Comparison of ENCODE assay signal across 15 cellular contexts in genomic region chr3:105355355-105356063, GRCh38. TPM values are rescaled to one million over a fixed set of nuclear protein-coding genes. Genes with fewer than 3 reads are reported as not detected.
DNase-seq lines count a peak whose midpoint lies in the region; ATAC-seq and TF ChIP-seq lines count a peak whose summit lies in the region.
"Had no signal": no experiment of that assay in that cellular context is flagged by ENCODE, and none has a peak within 500 bp of the region (broad histone marks: within the 10 kb centered on the region; RNA-seq: fewer than 3 reads in every experiment).

No MANE protein-coding gene starts in this region.

- DNase-seq in activated CD4-positive, alpha-beta T cell treated with anti-CD3 and anti-CD28 coated beads for 36 hours = no peak
- no peak for DNase-seq in activated CD4-positive, alpha-beta T cell treated with anti-CD3 and anti-CD28 coated beads, Interleukin-2, amount 10 ng/mL, durations not matched to agents 7 days and 5 days
- no peak for DNase-seq in SK-N-MC (ENCODE audit: low read depth, low spot score)
- DNase-seq in islet precursor cell = peak; percentile 85
- DNase-seq in type B pancreatic cell (ENCODE audit: extremely low spot score, unreplicated experiment) = no peak
- DNase-seq in Peyer's patch = no peak
- no peak for DNase-seq in mucosa of descending colon
- DNase-seq: activated CD8-positive, alpha-beta memory T cell treated with anti-CD3 and anti-CD28 coated beads for 24 hours; activated naive CD8-positive, alpha-beta T cell treated with anti-CD3 and anti-CD28 coated beads, Interleukin-2, amount 10 ng/mL, durations not matched to agents 7 days and 5 days; effector memory CD8-positive, alpha-beta T cell; heart left ventricle; NCI-H1105; psoas muscle had no signal

- H3K4me1 ChIP-seq in Peyer's patch (no peaks in the 10 kb centered on the region), mucosa of descending colon (ENCODE audit: low read depth) (peaks cover 4% of the 10 kb centered on the region)
- H3K4me1 ChIP-seq: psoas muscle had no signal

- no peak overlapping the region for H3K4me3 Mint-ChIP-seq in activated CD4-positive, alpha-beta T cell treated with anti-CD3 and anti-CD28 coated beads for 36 hours
- no peak overlapping the region for H3K4me3 Mint-ChIP-seq in activated CD4-positive, alpha-beta T cell treated with anti-CD3 and anti-CD28 coated beads, Interleukin-2, amount 10 ng/mL, durations not matched to agents 7 days and 5 days
- H3K4me3 Mint-ChIP-seq in type B pancreatic cell = peak overlapping the region; percentile 42
- H3K4me3 Mint-ChIP-seq: activated naive CD8-positive, alpha-beta T cell treated with anti-CD3 and anti-CD28 coated beads, Interleukin-2, amount 10 ng/mL, durations not matched to agents 7 days and 5 days; effector memory CD8-positive, alpha-beta T cell had no signal

- peak overlapping the region; percentile 11; the same call in 1 of the 2 replicates for H3K27ac ChIP-seq in SK-N-MC
- no peak overlapping the region for H3K27ac ChIP-seq in Peyer's patch
- H3K27ac ChIP-seq: heart left ventricle, HL-60, psoas muscle had no signal

- H3K9ac ChIP-seq in SK-N-MC (ENCODE audit: insufficient read length) = no peak overlapping the region

- H3K36me3 Mint-ChIP-seq in activated CD4-positive, alpha-beta T cell treated with anti-CD3 and anti-CD28 coated beads for 36 hours (ENCODE audit: low read depth) = no peaks in the 10 kb centered on the region
- no peaks in the 10 kb centered on the region for H3K36me3 Mint-ChIP-seq in activated CD4-positive, alpha-beta T cell treated with anti-CD3 and anti-CD28 coated beads, Interleukin-2, amount 10 ng/mL, durations not matched to agents 7 days and 5 days (ENCODE audit: low read depth)
- no peaks in the 10 kb centered on the region for H3K36me3 Mint-ChIP-seq in type B pancreatic cell
- H3K36me3 Mint-ChIP-seq: activated naive CD8-positive, alpha-beta T cell treated with anti-CD3 and anti-CD28 coated beads, Interleukin-2, amount 10 ng/mL, durations not matched to agents 7 days and 5 days had no signal

- peaks cover 47% of the 10 kb centered on the region for H3K27me3 Mint-ChIP-seq in activated CD4-positive, alpha-beta T cell treated with anti-CD3 and anti-CD28 coated beads for 36 hours
- peaks cover 46% of the 10 kb centered on the region for H3K27me3 Mint-ChIP-seq in activated CD4-positive, alpha-beta T cell treated with anti-CD3 and anti-CD28 coated beads, Interleukin-2, amount 10 ng/mL, durations not matched to agents 7 days and 5 days
- peaks cover 34% of the 10 kb centered on the region for H3K27me3 Mint-ChIP-seq in type B pancreatic cell

- H3K36me3 ChIP-seq in SK-N-MC (ENCODE audit: insufficient read depth, low read length) (no peaks in the 10 kb centered on the region), Peyer's patch (no peaks in the 10 kb centered on the region), mucosa of descending colon (ENCODE audit: low read depth) (no peaks in the 10 kb centered on the region)
- H3K36me3 ChIP-seq: heart left ventricle had no signal

- no peak for TF ChIP-seq CTCF in type B pancreatic cell (conservative IDR thresholded peaks at IDR 0.05)
- TF ChIP-seq CTCF in Peyer's patch (IDR thresholded peaks at IDR 0.05) = no peak
- no peak for TF ChIP-seq CTCF in mucosa of descending colon (IDR thresholded peaks at IDR 0.05)

- no peaks in the 10 kb centered on the region for H3K9me3 ChIP-seq in SK-N-MC (ENCODE audit: low read depth, low read length)
- no peaks in the 10 kb centered on the region for H3K9me3 ChIP-seq in Peyer's patch
- no peaks in the 10 kb centered on the region for H3K9me3 ChIP-seq in mucosa of descending colon
- H3K9me3 ChIP-seq: heart left ventricle, psoas muscle had no signal

- H3K4me3 ChIP-seq in SK-N-MC (no peak overlapping the region), Peyer's patch (no peak overlapping the region), mucosa of descending colon (no peak overlapping the region)
- H3K4me3 ChIP-seq: heart left ventricle, psoas muscle had no signal

- TF ChIP-seq POLR2A in Peyer's patch (IDR thresholded peaks at IDR 0.05) = no peak

- CTCF ChIA-PET in activated CD4-positive, alpha-beta T cell treated with anti-CD3 and anti-CD28 coated beads for 36 hours (lab: Charles Lee) = interaction anchor here (0.9 kb wide), 1 partner anchor 12 kb away, joined by 3 read pairs; the partner anchor contains the start of gene ALCAM
- CTCF ChIA-PET in activated CD4-positive, alpha-beta T cell treated with anti-CD3 and anti-CD28 coated beads, Interleukin-2, amount 10 ng/mL, durations not matched to agents 7 days and 5 days (lab: Charles Lee) = no interaction called here

- peak; percentile 60 for ATAC-seq in activated CD4-positive, alpha-beta T cell treated with anti-CD3 and anti-CD28 coated beads for 36 hours
- ATAC-seq in GM19023 (IDR thresholded peaks at IDR 0.05; ENCODE audit: unreplicated experiment) (no peak), mucosa of descending colon (no peak)
- ATAC-seq: effector memory CD8-positive, alpha-beta T cell; heart left ventricle; psoas muscle had no signal

- POLR2A ChIA-PET in activated CD4-positive, alpha-beta T cell treated with anti-CD3 and anti-CD28 coated beads for 36 hours (lab: Charles Lee) = interaction anchor here (1.0 kb wide), 1 partner anchor 14 kb away, joined by 4 read pairs; no protein-coding TSS in a partner anchor
- POLR2A ChIA-PET in activated CD4-positive, alpha-beta T cell treated with anti-CD3 and anti-CD28 coated beads, Interleukin-2, amount 10 ng/mL, durations not matched to agents 7 days and 5 days (lab: Charles Lee) = no interaction called here

- H3K4me1 Mint-ChIP-seq in activated CD4-positive, alpha-beta T cell treated with anti-CD3 and anti-CD28 coated beads for 36 hours = peaks cover 30% of the 10 kb centered on the region
- peaks cover 8% of the 10 kb centered on the region for H3K4me1 Mint-ChIP-seq in activated CD4-positive, alpha-beta T cell treated with anti-CD3 and anti-CD28 coated beads, Interleukin-2, amount 10 ng/mL, durations not matched to agents 7 days and 5 days
- H3K4me1 Mint-ChIP-seq in type B pancreatic cell (ENCODE audit: unreplicated experiment) = peaks cover 25% of the 10 kb centered on the region

- no peaks in the 10 kb centered on the region for H3K27me3 ChIP-seq in Peyer's patch

- no peak overlapping the region for H3K27ac Mint-ChIP-seq in activated CD4-positive, alpha-beta T cell treated with anti-CD3 and anti-CD28 coated beads for 36 hours
- H3K27ac Mint-ChIP-seq in activated CD4-positive, alpha-beta T cell treated with anti-CD3 and anti-CD28 coated beads, Interleukin-2, amount 10 ng/mL, durations not matched to agents 7 days and 5 days = no peak overlapping the region
- peak overlapping the region; percentile 65 for H3K27ac Mint-ChIP-seq in type B pancreatic cell
- H3K27ac Mint-ChIP-seq: activated naive CD8-positive, alpha-beta T cell treated with anti-CD3 and anti-CD28 coated beads, Interleukin-2, amount 10 ng/mL, durations not matched to agents 7 days and 5 days; effector memory CD8-positive, alpha-beta T cell had no signal

- H3K9me3 Mint-ChIP-seq in activated CD4-positive, alpha-beta T cell treated with anti-CD3 and anti-CD28 coated beads for 36 hours (ENCODE audit: low read depth) = no peaks in the 10 kb centered on the region
- no peaks in the 10 kb centered on the region for H3K9me3 Mint-ChIP-seq in activated CD4-positive, alpha-beta T cell treated with anti-CD3 and anti-CD28 coated beads, Interleukin-2, amount 10 ng/mL, durations not matched to agents 7 days and 5 days
- H3K9me3 Mint-ChIP-seq in type B pancreatic cell = no peaks in the 10 kb centered on the region
- H3K9me3 Mint-ChIP-seq: activated naive CD8-positive, alpha-beta T cell treated with anti-CD3 and anti-CD28 coated beads, Interleukin-2, amount 10 ng/mL, durations not matched to agents 7 days and 5 days; effector memory CD8-positive, alpha-beta T cell had no signal

- intact Hi-C loops in activated CD4-positive, alpha-beta T cell treated with anti-CD3 and anti-CD28 coated beads for 36 hours (cut with DNase I, micrococcal nuclease) = no loop called here
- intact Hi-C loops in mucosa of descending colon (cut with DNase I, micrococcal nuclease) = no loop called here

RNA-seq across cellular contexts. Expression of gene ALCAM, which starts 11.2 kb away (rescaled TPM):
- 10 to 100 TPM; 22.0 TPM for total RNA-seq in activated CD4-positive, alpha-beta T cell treated with anti-CD3 and anti-CD28 coated beads for 36 hours
- total RNA-seq in activated CD4-positive, alpha-beta T cell treated with anti-CD3 and anti-CD28 coated beads, Interleukin-2, amount 10 ng/mL, durations not matched to agents 7 days and 5 days = 1 to 10 TPM; 3.8 to 4.5 TPM
- total RNA-seq in type B pancreatic cell (ENCODE audit: low replicate concordance) (84.6 and 101 TPM in 2 replicates), Peyer's patch (10 to 100 TPM; 18.6 to 43.7 (median 21.2) TPM), mucosa of descending colon (10 to 100 TPM; 12.6 to 23.7 (median 14.8) TPM)
